ENCODE assay signal across 12 cellular contexts in genomic region chr14:92759679-92760523, GRCh38. TPM values are rescaled to one million over a fixed set of nuclear protein-coding genes. Genes with fewer than 3 reads are reported as not detected.
DNase-seq lines count a peak whose midpoint lies in the region; ATAC-seq lines count a peak whose summit lies in the region.
"Had no signal": no experiment of that assay in that cellular context is flagged by ENCODE, and none has a peak within 500 bp of the region (broad histone marks: within the 10 kb centered on the region; RNA-seq: fewer than 3 reads in every experiment).

No MANE protein-coding gene starts in this region.

- no peaks in the 10 kb centered on the region for H3K9me2 ChIP-seq in GM23248 (ENCODE audit: insufficient read depth)

- WGBS in GM23248 (ENCODE audit: low coverage in 1 of 2, low lambda C conversion rate in 2 of 2, missing lambda C conversion rate in 2 of 2), 2 experiments = 83 to 84% methylated on average over 12 of the region's 12 CpGs

- no peaks in the 10 kb centered on the region for H4K20me1 ChIP-seq in GM23248 (ENCODE audit: insufficient read depth)

- peak overlapping the region; percentile 12 for H3K27ac Mint-ChIP-seq in activated T-cell treated with anti-CD3 and anti-CD28 coated beads, Interleukin-2, amount 50 U/mL, for 72 hours
- H3K27ac Mint-ChIP-seq in activated T-cell treated with anti-CD3 and anti-CD28 coated beads, Interleukin-2, amount 50 U/mL, for 24 hours = no peak overlapping the region
- peak overlapping the region; percentile 47 for H3K27ac Mint-ChIP-seq in activated CD8-positive, alpha-beta T cell treated with anti-CD3 and anti-CD28 coated beads, Interleukin-2, amount 10 ng/mL, durations not matched to agents 7 days and 5 days
- H3K27ac Mint-ChIP-seq in stimulated activated naive B cell treated with anti-CD40 and anti-IgM and Interleukin-4, amounts not matched to agents 10 μg/mL and 1 μg/mL and 100 μg/mL, for 72 hours = peak overlapping the region; percentile 21

- H3K9me3 Mint-ChIP-seq in activated T-cell treated with anti-CD3 and anti-CD28 coated beads, Interleukin-2, amount 50 U/mL, for 72 hours = peaks cover 0 to 1% of the 10 kb centered on the region in 2 donors
- no peaks in the 10 kb centered on the region for H3K9me3 Mint-ChIP-seq in activated T-cell treated with anti-CD3 and anti-CD28 coated beads, Interleukin-2, amount 50 U/mL, for 24 hours
- H3K9me3 Mint-ChIP-seq in activated CD8-positive, alpha-beta T cell treated with anti-CD3 and anti-CD28 coated beads, Interleukin-2, amount 10 ng/mL, durations not matched to agents 7 days and 5 days (ENCODE audit: insufficient read depth) = no peaks in the 10 kb centered on the region
- H3K9me3 Mint-ChIP-seq in stimulated activated naive B cell treated with anti-CD40 and anti-IgM and Interleukin-4, amounts not matched to agents 10 μg/mL and 1 μg/mL and 100 μg/mL, for 72 hours = peaks cover 2 to 4% of the 10 kb centered on the region in 2 donors
- H3K9me3 Mint-ChIP-seq: effector memory CD8-positive, alpha-beta T cell had no signal

- no peaks in the 10 kb centered on the region for H3K79me2 ChIP-seq in GM23248 (ENCODE audit: insufficient read depth)

- H3K36me3 Mint-ChIP-seq in activated T-cell treated with anti-CD3 and anti-CD28 coated beads, Interleukin-2, amount 50 U/mL, for 72 hours (ENCODE audit: insufficient read depth in 2 of 2) = no peaks in the 10 kb centered on the region
- H3K36me3 Mint-ChIP-seq in activated T-cell treated with anti-CD3 and anti-CD28 coated beads, Interleukin-2, amount 50 U/mL, for 24 hours (ENCODE audit: low read depth) = no peaks in the 10 kb centered on the region
- H3K36me3 Mint-ChIP-seq in activated CD8-positive, alpha-beta T cell treated with anti-CD3 and anti-CD28 coated beads, Interleukin-2, amount 10 ng/mL, durations not matched to agents 7 days and 5 days (ENCODE audit: low read depth) = no peaks in the 10 kb centered on the region
- H3K36me3 Mint-ChIP-seq in stimulated activated naive B cell treated with anti-CD40 and anti-IgM and Interleukin-4, amounts not matched to agents 10 μg/mL and 1 μg/mL and 100 μg/mL, for 72 hours = no peaks in the 10 kb centered on the region

- no peaks in the 10 kb centered on the region for H3K4me1 ChIP-seq in GM23248 (ENCODE audit: insufficient read depth)
- H3K4me1 ChIP-seq: pancreas had no signal

- no peak overlapping the region for H3K9ac ChIP-seq in GM23248

- H3F3A ChIP-seq in GM23248 (ENCODE audit: insufficient read depth) = no peaks in the 10 kb centered on the region

- POLR2A ChIA-PET in activated CD8-positive, alpha-beta T cell treated with anti-CD3 and anti-CD28 coated beads, Interleukin-2, amount 10 ng/mL, durations not matched to agents 7 days and 5 days (lab: Charles Lee) = interaction anchor here (0.6 to 1.1 kb wide), 2 partner anchors 9 to 21 kb away, joined by 3 to 4 read pairs; no protein-coding TSS in a partner anchor

- CTCF ChIA-PET in activated CD8-positive, alpha-beta T cell treated with anti-CD3 and anti-CD28 coated beads, Interleukin-2, amount 10 ng/mL, durations not matched to agents 7 days and 5 days (lab: Charles Lee) = interaction anchor here (1.1 to 1.3 kb wide), 2 partner anchors 8 to 21 kb away, joined by 3 to 4 read pairs; no protein-coding TSS in a partner anchor

- H3K9me3 ChIP-seq in GM23248 (ENCODE audit: low read depth) = no peaks in the 10 kb centered on the region
- H3K9me3 ChIP-seq: pancreas had no signal

- peak overlapping the region; percentile 60 for H2AFZ ChIP-seq in GM23248

- peak overlapping the region in 1 of 2 donors; percentile 12 for H3K4me3 Mint-ChIP-seq in activated T-cell treated with anti-CD3 and anti-CD28 coated beads, Interleukin-2, amount 50 U/mL, for 72 hours
- no peak overlapping the region for H3K4me3 Mint-ChIP-seq in activated T-cell treated with anti-CD3 and anti-CD28 coated beads, Interleukin-2, amount 50 U/mL, for 24 hours
- H3K4me3 Mint-ChIP-seq in activated CD8-positive, alpha-beta T cell treated with anti-CD3 and anti-CD28 coated beads, Interleukin-2, amount 10 ng/mL, durations not matched to agents 7 days and 5 days = no peak overlapping the region
- no peak overlapping the region for H3K4me3 Mint-ChIP-seq in stimulated activated naive B cell treated with anti-CD40 and anti-IgM and Interleukin-4, amounts not matched to agents 10 μg/mL and 1 μg/mL and 100 μg/mL, for 72 hours
- H3K4me3 Mint-ChIP-seq: effector memory CD8-positive, alpha-beta T cell had no signal

- no peaks in the 10 kb centered on the region for H3K27me3 ChIP-seq in GM23248 (replicated peaks; ENCODE audit: insufficient read depth)
- H3K27me3 ChIP-seq: pancreas had no signal

- DNase-seq in activated T-cell treated with anti-CD3 and anti-CD28 coated beads, Interleukin-2, amount 50 U/mL, for 72 hours = peak in 1 of 2 donors; percentile 42
- no peak for DNase-seq in activated T-cell treated with anti-CD3 and anti-CD28 coated beads, Interleukin-2, amount 50 U/mL, for 24 hours
- DNase-seq in GM23248 (no peak), NCI-H69 (lab: John Stamatoyannopoulos, UW) (no peak), H4 (ENCODE audit: low spot score) (no peak)
- DNase-seq in activated CD8-positive, alpha-beta T cell treated with anti-CD3 and anti-CD28 coated beads, Interleukin-2, amount 10 ng/mL, durations not matched to agents 7 days and 5 days = peak; percentile 43
- DNase-seq in stimulated activated naive B cell treated with anti-CD40 and anti-IgM and Interleukin-4, amounts not matched to agents 10 μg/mL and 1 μg/mL and 100 μg/mL, for 72 hours = no peak
- DNase-seq: effector memory CD8-positive, alpha-beta T cell; NCI-H1417 treated with DMSO at 0.1 percent for 48 hours; pancreas; SHP77 treated with DMSO at 0.1 percent for 48 hours had no signal

- in situ Hi-C loops in GM23248 (cut with MboI) = no loop called here

- no peak overlapping the region for H3K4me2 ChIP-seq in GM23248 (ENCODE audit: unreplicated experiment)

- no peaks in the 10 kb centered on the region for H3K36me3 ChIP-seq in GM23248 (ENCODE audit: low read depth)
- H3K36me3 ChIP-seq: pancreas had no signal

- ATAC-seq in activated T-cell treated with anti-CD3 and anti-CD28 coated beads, Interleukin-2, amount 50 U/mL, for 72 hours (replicated peaks in 1 of 2) = peak; percentile 44 to 62
- peak; percentile 49 for ATAC-seq in activated CD8-positive, alpha-beta T cell treated with anti-CD3 and anti-CD28 coated beads, Interleukin-2, amount 10 ng/mL, durations not matched to agents 7 days and 5 days
- ATAC-seq in stimulated activated naive B cell treated with anti-CD40 and anti-IgM and Interleukin-4, amounts not matched to agents 10 μg/mL and 1 μg/mL and 100 μg/mL, for 72 hours (replicated peaks) = peak; percentile 37 to 61
- no peak for ATAC-seq in GM18520 (IDR thresholded peaks at IDR 0.05; ENCODE audit: unreplicated experiment)
- ATAC-seq: effector memory CD8-positive, alpha-beta T cell; pancreas had no signal

- H3K27ac ChIP-seq in GM23248 = no peak overlapping the region
- H3K27ac ChIP-seq: pancreas had no signal

- peaks cover 25% of the 10 kb centered on the region for H3K4me1 Mint-ChIP-seq in activated T-cell treated with anti-CD3 and anti-CD28 coated beads, Interleukin-2, amount 50 U/mL, for 72 hours (ENCODE audit: low read depth)
- peaks cover 18% of the 10 kb centered on the region for H3K4me1 Mint-ChIP-seq in activated T-cell treated with anti-CD3 and anti-CD28 coated beads, Interleukin-2, amount 50 U/mL, for 24 hours (ENCODE audit: low read depth)
- peaks cover 26% of the 10 kb centered on the region for H3K4me1 Mint-ChIP-seq in activated CD8-positive, alpha-beta T cell treated with anti-CD3 and anti-CD28 coated beads, Interleukin-2, amount 10 ng/mL, durations not matched to agents 7 days and 5 days (ENCODE audit: low read depth)
- peaks cover 22 to 23% of the 10 kb centered on the region in 2 donors for H3K4me1 Mint-ChIP-seq in stimulated activated naive B cell treated with anti-CD40 and anti-IgM and Interleukin-4, amounts not matched to agents 10 μg/mL and 1 μg/mL and 100 μg/mL, for 72 hours

- H3K4me3 ChIP-seq in GM23248 = no peak overlapping the region
- H3K4me3 ChIP-seq: pancreas had no signal

- H3K27me3 Mint-ChIP-seq in activated T-cell treated with anti-CD3 and anti-CD28 coated beads, Interleukin-2, amount 50 U/mL, for 72 hours (ENCODE audit: low read depth) = peaks cover 41% of the 10 kb centered on the region
- H3K27me3 Mint-ChIP-seq in activated T-cell treated with anti-CD3 and anti-CD28 coated beads, Interleukin-2, amount 50 U/mL, for 24 hours = peaks cover 13% of the 10 kb centered on the region
- peaks cover 20% of the 10 kb centered on the region for H3K27me3 Mint-ChIP-seq in activated CD8-positive, alpha-beta T cell treated with anti-CD3 and anti-CD28 coated beads, Interleukin-2, amount 10 ng/mL, durations not matched to agents 7 days and 5 days (ENCODE audit: low read depth)
- H3K27me3 Mint-ChIP-seq in stimulated activated naive B cell treated with anti-CD40 and anti-IgM and Interleukin-4, amounts not matched to agents 10 μg/mL and 1 μg/mL and 100 μg/mL, for 72 hours = no peaks in the 10 kb centered on the region

RNA-seq across cellular contexts. Expression of gene LGMN, which starts 11.5 kb away (rescaled TPM):
- total RNA-seq in activated T-cell treated with anti-CD3 and anti-CD28 coated beads, Interleukin-2, amount 50 U/mL, for 72 hours = 1 to 10 TPM; 2.5 to 4.7 TPM
- 82.7 and 129 TPM in 2 replicates for total RNA-seq in GM23248 (2014; rRNA removed; shearing (Covaris generic))
- 98.8 and 106 TPM in 2 replicates for polyA plus RNA-seq in GM23248 (2016; fragmentation: Nextera tagmentation; extraction: Ambion mirVana)
- total RNA-seq in activated CD8-positive, alpha-beta T cell treated with anti-CD3 and anti-CD28 coated beads, Interleukin-2, amount 10 ng/mL, durations not matched to agents 7 days and 5 days = under 1 TPM; 0.73 to 0.76 TPM
- total RNA-seq in H4 (2014; rRNA removed; shearing (Covaris generic)) = 30.1 and 38.5 TPM in 2 replicates

RNA-seq across cellular contexts. Expression of gene GOLGA5, which starts 34.2 kb away (rescaled TPM):
- total RNA-seq in activated T-cell treated with anti-CD3 and anti-CD28 coated beads, Interleukin-2, amount 50 U/mL, for 72 hours = 10 to 100 TPM; 19.7 to 24.2 TPM
- total RNA-seq in GM23248 (2014; rRNA removed; shearing (Covaris generic)) = 50.0 and 56.4 TPM in 2 replicates
- polyA plus RNA-seq in GM23248 (2016; fragmentation: Nextera tagmentation; extraction: Ambion mirVana) = 66.2 and 70.6 TPM in 2 replicates
- total RNA-seq in activated CD8-positive, alpha-beta T cell treated with anti-CD3 and anti-CD28 coated beads, Interleukin-2, amount 10 ng/mL, durations not matched to agents 7 days and 5 days = 10 to 100 TPM; 15.8 to 16.1 TPM
- total RNA-seq in H4 (2014; rRNA removed; shearing (Covaris generic)) = 21.9 and 35.4 TPM in 2 replicates
